In genomic region chr7:107007892-107008287, GRCh38 we compare ENCODE assay signal across 14 cellular contexts. TPM values are rescaled to one million over a fixed set of nuclear protein-coding genes. Genes with fewer than 3 reads are reported as not detected.
DNase-seq lines count a peak whose midpoint lies in the region; ATAC-seq and TF ChIP-seq lines count a peak whose summit lies in the region.
"Had no signal": no experiment of that assay in that cellular context is flagged by ENCODE, and none has a peak within 500 bp of the region (broad histone marks: within the 10 kb centered on the region; RNA-seq: fewer than 3 reads in every experiment).

No MANE protein-coding gene starts in this region.

- H3K36me3 Mint-ChIP-seq in nephron progenitor cell (ENCODE audit: low read depth): no peaks in the 10 kb centered on the region

- no peak overlapping the region for H3K9ac ChIP-seq in subcutaneous abdominal adipose tissue (ENCODE audit: low read length in 5 of 5)
- H3K9ac ChIP-seq: BLaER1, GM23248 had no signal

- no peaks in the 10 kb centered on the region for H3K9me3 Mint-ChIP-seq in nephron progenitor cell

- no peak overlapping the region for H3K4me3 ChIP-seq in cardiac muscle cell
- no peak overlapping the region for H3K4me3 ChIP-seq in heart left ventricle
- H3K4me3 ChIP-seq in right cardiac atrium (ENCODE audit: low read length): no peak overlapping the region
- H3K4me3 ChIP-seq in subcutaneous abdominal adipose tissue (ENCODE audit: low read depth in 1 of 5, low read length in 5 of 5): no peak overlapping the region
- H3K4me3 ChIP-seq: BLaER1, GM23248 had no signal

- DNase-seq in cardiac muscle cell (ENCODE audit: low read depth in 1 of 2, low spot score in 1 of 2) (peak in 1 of 2 donors; percentile 5), cardiac septum (ENCODE audit: low spot score) (no peak), heart left ventricle (no peak), right cardiac atrium (no peak), nephron progenitor cell (no peak), globus pallidus (ENCODE audit: low spot score) (no peak)
- DNase-seq in effector CD4-positive, alpha-beta T cell: no peak
- DNase-seq: 8988T, AML-193, DMS 273 treated with DMSO at 0.1 percent for 48 hours, GM23248, H7 had no signal

- H3K9me3 ChIP-seq in cardiac muscle cell (ENCODE audit: low read depth): no peaks in the 10 kb centered on the region
- no peaks in the 10 kb centered on the region for H3K9me3 ChIP-seq in heart left ventricle
- no peaks in the 10 kb centered on the region for H3K9me3 ChIP-seq in right cardiac atrium (ENCODE audit: control insufficient read depth, low read length)
- no peaks in the 10 kb centered on the region for H3K9me3 ChIP-seq in subcutaneous abdominal adipose tissue (ENCODE audit: control insufficient read depth in 5 of 5, low read length in 5 of 5)
- H3K9me3 ChIP-seq: BLaER1 had no signal

- no peak overlapping the region for H3K4me3 Mint-ChIP-seq in nephron progenitor cell

- H3K27me3 ChIP-seq in cardiac muscle cell (no peaks in the 10 kb centered on the region), heart left ventricle (no peaks in the 10 kb centered on the region), right cardiac atrium (ENCODE audit: control insufficient read depth, insufficient read depth) (no peaks in the 10 kb centered on the region), subcutaneous abdominal adipose tissue (ENCODE audit: control insufficient read depth in 5 of 5, insufficient read depth in 4 of 5, low read length in 5 of 5) (no peaks in the 10 kb centered on the region)
- H3K27me3 ChIP-seq: BLaER1 had no signal

- H3K27ac ChIP-seq in cardiac muscle cell (peak overlapping the region; percentile 92), heart left ventricle (peak overlapping the region; percentile 15 to 86 (median 58)), right cardiac atrium (ENCODE audit: low read length) (peak overlapping the region; percentile 93), subcutaneous abdominal adipose tissue (ENCODE audit: low read depth, low read length) (peak overlapping the region; percentile 61)
- H3K27ac ChIP-seq: BLaER1, GM23248 had no signal

- intact Hi-C loops in cardiac septum (cut with DNase I) (no loop called here), heart left ventricle (cut with DNase I) (no loop called here), right cardiac atrium (cut with DNase I) (no loop called here)

- no peaks in the 10 kb centered on the region for H3K27me3 Mint-ChIP-seq in nephron progenitor cell (ENCODE audit: low read depth, poor library complexity)

- whole genome bisulfite sequencing in heart left ventricle, 4 donors: 26 to 33% (median 30%) methylated on average over 2 of the region's 2 CpGs
- 33% methylated on average over 2 of the region's 2 CpGs for WGBS in right cardiac atrium

- no peak overlapping the region for H3K27ac Mint-ChIP-seq in nephron progenitor cell

- H3K4me1 ChIP-seq in cardiac muscle cell (ENCODE audit: low read depth) (peaks cover 22% of the 10 kb centered on the region), heart left ventricle (peaks cover 0 to 26% (median 8%) of the 10 kb centered on the region in 12 donors), right cardiac atrium (ENCODE audit: control insufficient read depth, insufficient read depth, low read length) (no peaks in the 10 kb centered on the region), subcutaneous abdominal adipose tissue (ENCODE audit: control insufficient read depth in 5 of 5, insufficient read depth in 5 of 5, low read length in 5 of 5) (peaks cover 0 to 12% (median 4%) of the 10 kb centered on the region in 5 donors)
- H3K4me1 ChIP-seq: BLaER1 had no signal

- H3K36me3 ChIP-seq in cardiac muscle cell: no peaks in the 10 kb centered on the region
- no peaks in the 10 kb centered on the region for H3K36me3 ChIP-seq in heart left ventricle
- no peaks in the 10 kb centered on the region for H3K36me3 ChIP-seq in subcutaneous abdominal adipose tissue (ENCODE audit: control insufficient read depth in 5 of 5, insufficient read depth in 5 of 5, low read length in 5 of 5)
- H3K36me3 ChIP-seq: BLaER1 had no signal

- peak in 2 of 4 donors; percentile 27 for ATAC-seq in heart left ventricle
- peak in 1 of 2 donors; percentile 22 for ATAC-seq in right cardiac atrium

- no peak for TF ChIP-seq POLR2A in heart left ventricle (IDR thresholded peaks at IDR 0.05)

- TF ChIP-seq CTCF in cardiac muscle cell (IDR thresholded peaks at IDR 0.05; ENCODE audit: low read depth, low read length) (no peak), heart left ventricle (IDR thresholded peaks at IDR 0.05) (no peak), nephron progenitor cell (IDR thresholded peaks at IDR 0.05) (no peak)

- no peaks in the 10 kb centered on the region for H3K4me1 Mint-ChIP-seq in nephron progenitor cell

RNA-seq across cellular contexts. Expression of gene PRKAR2B, which starts 36.6 kb away (rescaled TPM):
- total RNA-seq in cardiac muscle cell: 42.3 and 56.3 TPM in 2 replicates
- 70.4 and 75.7 TPM in 2 replicates for polyA plus RNA-seq in cardiac muscle cell
- total RNA-seq in cardiac septum: 37.7 TPM
- 10 to 100 TPM; 14.3 to 50.6 (median 18.9) TPM for total RNA-seq in heart left ventricle
- 1 to 10 TPM; 7.0 to 7.5 TPM for polyA plus RNA-seq in heart left ventricle
- 10 to 100 TPM; 42.0 to 57.8 (median 49.3) TPM for total RNA-seq in right cardiac atrium
- 32.3 TPM for polyA plus RNA-seq in right cardiac atrium
